Comparison of ENCODE assay signal across 2 cellular contexts in the genomic region with DNA sequence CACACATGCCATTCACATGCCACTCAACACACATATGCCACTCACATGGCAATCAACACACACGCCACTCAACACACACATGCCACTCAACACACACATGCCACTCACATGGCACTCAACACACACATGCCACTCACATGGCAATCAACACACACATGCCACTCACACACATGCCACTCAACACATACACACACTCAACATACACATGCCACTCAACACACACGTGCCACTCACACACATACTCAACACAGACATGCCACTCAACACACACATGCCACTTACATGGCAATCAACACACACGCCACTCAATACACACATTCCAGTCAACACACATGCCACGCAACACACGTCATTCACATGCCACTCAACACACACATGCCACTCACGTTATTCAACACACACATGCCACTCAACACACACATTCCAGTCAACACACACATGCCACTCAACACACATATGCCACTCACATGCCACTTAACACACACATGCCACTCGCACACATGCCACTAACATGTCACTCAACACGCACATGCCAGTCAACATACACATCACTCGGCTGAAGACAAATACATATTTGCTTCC.
TF ChIP-seq lines count a peak whose summit lies in the region.

No MANE protein-coding gene starts in this region.

TF ChIP-seq in HepG2, 621 proteins besides CTCF, POLR2A, EP300 and RAD21 (continues in another document):
- no peak for TF ChIP-seq MIXL1 (CRISPR knock-in tag; IDR thresholded peaks at IDR 0.05)
- TF ChIP-seq ZNF136 (CRISPR knock-in tag; IDR thresholded peaks at IDR 0.05; ENCODE audit: low read depth): no peak
- TF ChIP-seq, protein P1, sequence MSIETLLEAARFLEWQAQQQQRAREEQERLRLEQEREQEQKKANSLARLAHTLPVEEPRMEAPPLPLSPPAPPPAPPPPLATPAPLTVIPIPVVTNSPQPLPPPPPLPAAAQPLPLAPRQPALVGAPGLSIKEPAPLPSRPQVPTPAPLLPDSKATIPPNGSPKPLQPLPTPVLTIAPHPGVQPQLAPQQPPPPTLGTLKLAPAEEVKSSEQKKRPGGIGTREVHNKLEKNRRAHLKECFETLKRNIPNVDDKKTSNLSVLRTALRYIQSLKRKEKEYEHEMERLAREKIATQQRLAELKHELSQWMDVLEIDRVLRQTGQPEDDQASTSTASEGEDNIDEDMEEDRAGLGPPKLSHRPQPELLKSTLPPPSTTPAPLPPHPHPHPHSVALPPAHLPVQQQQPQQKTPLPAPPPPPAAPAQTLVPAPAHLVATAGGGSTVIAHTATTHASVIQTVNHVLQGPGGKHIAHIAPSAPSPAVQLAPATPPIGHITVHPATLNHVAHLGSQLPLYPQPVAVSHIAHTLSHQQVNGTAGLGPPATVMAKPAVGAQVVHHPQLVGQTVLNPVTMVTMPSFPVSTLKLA (IDR thresholded peaks at IDR 0.05): peak; percentile 97
- TF ChIP-seq JUND (CRISPR knock-in tag; IDR thresholded peaks at IDR 0.05): no peak
- TF ChIP-seq, protein P2, sequence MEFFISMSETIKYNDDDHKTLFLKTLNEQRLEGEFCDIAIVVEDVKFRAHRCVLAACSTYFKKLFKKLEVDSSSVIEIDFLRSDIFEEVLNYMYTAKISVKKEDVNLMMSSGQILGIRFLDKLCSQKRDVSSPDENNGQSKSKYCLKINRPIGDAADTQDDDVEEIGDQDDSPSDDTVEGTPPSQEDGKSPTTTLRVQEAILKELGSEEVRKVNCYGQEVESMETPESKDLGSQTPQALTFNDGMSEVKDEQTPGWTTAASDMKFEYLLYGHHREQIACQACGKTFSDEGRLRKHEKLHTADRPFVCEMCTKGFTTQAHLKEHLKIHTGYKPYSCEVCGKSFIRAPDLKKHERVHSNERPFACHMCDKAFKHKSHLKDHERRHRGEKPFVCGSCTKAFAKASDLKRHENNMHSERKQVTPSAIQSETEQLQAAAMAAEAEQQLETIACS (CRISPR knock-in tag; IDR thresholded peaks at IDR 0.05): no peak
- TF ChIP-seq, protein P3, sequence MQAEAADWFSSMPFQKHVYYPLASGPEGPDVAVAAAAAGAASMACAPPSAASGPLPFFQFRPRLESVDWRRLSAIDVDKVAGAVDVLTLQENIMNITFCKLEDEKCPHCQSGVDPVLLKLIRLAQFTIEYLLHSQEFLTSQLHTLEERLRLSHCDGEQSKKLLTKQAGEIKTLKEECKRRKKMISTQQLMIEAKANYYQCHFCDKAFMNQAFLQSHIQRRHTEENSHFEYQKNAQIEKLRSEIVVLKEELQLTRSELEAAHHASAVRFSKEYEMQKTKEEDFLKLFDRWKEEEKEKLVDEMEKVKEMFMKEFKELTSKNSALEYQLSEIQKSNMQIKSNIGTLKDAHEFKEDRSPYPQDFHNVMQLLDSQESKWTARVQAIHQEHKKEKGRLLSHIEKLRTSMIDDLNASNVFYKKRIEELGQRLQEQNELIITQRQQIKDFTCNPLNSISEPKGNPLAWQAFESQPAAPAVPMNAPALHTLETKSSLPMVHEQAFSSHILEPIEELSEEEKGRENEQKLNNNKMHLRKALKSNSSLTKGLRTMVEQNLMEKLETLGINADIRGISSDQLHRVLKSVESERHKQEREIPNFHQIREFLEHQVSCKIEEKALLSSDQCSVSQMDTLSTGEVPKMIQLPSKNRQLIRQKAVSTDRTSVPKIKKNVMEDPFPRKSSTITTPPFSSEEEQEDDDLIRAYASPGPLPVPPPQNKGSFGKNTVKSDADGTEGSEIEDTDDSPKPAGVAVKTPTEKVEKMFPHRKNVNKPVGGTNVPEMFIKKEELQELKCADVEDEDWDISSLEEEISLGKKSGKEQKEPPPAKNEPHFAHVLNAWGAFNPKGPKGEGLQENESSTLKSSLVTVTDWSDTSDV (CRISPR knock-in tag; IDR thresholded peaks at IDR 0.05): no peak
- TF ChIP-seq, protein P4, sequence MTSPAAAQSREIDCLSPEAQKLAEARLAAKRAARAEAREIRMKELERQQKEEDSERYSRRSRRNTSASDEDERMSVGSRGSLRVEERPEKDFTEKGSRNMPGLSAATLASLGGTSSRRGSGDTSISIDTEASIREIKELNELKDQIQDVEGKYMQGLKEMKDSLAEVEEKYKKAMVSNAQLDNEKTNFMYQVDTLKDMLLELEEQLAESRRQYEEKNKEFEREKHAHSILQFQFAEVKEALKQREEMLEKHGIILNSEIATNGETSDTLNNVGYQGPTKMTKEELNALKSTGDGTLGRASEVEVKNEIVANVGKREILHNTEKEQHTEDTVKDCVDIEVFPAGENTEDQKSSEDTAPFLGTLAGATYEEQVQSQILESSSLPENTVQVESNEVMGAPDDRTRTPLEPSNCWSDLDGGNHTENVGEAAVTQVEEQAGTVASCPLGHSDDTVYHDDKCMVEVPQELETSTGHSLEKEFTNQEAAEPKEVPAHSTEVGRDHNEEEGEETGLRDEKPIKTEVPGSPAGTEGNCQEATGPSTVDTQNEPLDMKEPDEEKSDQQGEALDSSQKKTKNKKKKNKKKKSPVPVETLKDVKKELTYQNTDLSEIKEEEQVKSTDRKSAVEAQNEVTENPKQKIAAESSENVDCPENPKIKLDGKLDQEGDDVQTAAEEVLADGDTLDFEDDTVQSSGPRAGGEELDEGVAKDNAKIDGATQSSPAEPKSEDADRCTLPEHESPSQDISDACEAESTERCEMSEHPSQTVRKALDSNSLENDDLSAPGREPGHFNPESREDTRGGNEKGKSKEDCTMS (CRISPR knock-in tag; conservative IDR thresholded peaks at IDR 0.05): no peak
- TF ChIP-seq SAFB2 (CRISPR knock-in tag; IDR thresholded peaks at IDR 0.05; ENCODE audit: borderline replicate concordance, low read depth): no peak
- no peak for TF ChIP-seq ZNF121 (CRISPR knock-in tag; IDR thresholded peaks at IDR 0.05)
- no peak for TF ChIP-seq FOXM1 (CRISPR knock-in tag; IDR thresholded peaks at IDR 0.05)
- TF ChIP-seq, protein P5, sequence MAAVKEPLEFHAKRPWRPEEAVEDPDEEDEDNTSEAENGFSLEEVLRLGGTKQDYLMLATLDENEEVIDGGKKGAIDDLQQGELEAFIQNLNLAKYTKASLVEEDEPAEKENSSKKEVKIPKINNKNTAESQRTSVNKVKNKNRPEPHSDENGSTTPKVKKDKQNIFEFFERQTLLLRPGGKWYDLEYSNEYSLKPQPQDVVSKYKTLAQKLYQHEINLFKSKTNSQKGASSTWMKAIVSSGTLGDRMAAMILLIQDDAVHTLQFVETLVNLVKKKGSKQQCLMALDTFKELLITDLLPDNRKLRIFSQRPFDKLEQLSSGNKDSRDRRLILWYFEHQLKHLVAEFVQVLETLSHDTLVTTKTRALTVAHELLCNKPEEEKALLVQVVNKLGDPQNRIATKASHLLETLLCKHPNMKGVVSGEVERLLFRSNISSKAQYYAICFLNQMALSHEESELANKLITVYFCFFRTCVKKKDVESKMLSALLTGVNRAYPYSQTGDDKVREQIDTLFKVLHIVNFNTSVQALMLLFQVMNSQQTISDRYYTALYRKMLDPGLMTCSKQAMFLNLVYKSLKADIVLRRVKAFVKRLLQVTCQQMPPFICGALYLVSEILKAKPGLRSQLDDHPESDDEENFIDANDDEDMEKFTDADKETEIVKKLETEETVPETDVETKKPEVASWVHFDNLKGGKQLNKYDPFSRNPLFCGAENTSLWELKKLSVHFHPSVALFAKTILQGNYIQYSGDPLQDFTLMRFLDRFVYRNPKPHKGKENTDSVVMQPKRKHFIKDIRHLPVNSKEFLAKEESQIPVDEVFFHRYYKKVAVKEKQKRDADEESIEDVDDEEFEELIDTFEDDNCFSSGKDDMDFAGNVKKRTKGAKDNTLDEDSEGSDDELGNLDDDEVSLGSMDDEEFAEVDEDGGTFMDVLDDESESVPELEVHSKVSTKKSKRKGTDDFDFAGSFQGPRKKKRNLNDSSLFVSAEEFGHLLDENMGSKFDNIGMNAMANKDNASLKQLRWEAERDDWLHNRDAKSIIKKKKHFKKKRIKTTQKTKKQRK (IDR thresholded peaks at IDR 0.05; ENCODE audit: low read length): no peak
- no peak for TF ChIP-seq HMG20B (CRISPR knock-in tag; conservative IDR thresholded peaks at IDR 0.05)
- TF ChIP-seq FOXA1 (IDR thresholded peaks at IDR 0.05): peak; percentile 2; the same call in 1 of the 2 replicates
- no peak for TF ChIP-seq FOXA1 (CRISPR knock-in tag; IDR thresholded peaks at IDR 0.05)

TF ChIP-seq in IMR-90, 13 proteins besides CTCF, POLR2A, EP300 and RAD21:
- no peak for TF ChIP-seq MAZ (IDR thresholded peaks at IDR 0.05; ENCODE audit: borderline replicate concordance, low read depth, low read length)
- TF ChIP-seq RFX5 (IDR thresholded peaks at IDR 0.05; ENCODE audit: low read depth, low read length): no peak
- TF ChIP-seq RCOR1 (IDR thresholded peaks at IDR 0.05; ENCODE audit: insufficient replicate concordance, low read length): no peak
- TF ChIP-seq SMC3 (IDR thresholded peaks at IDR 0.05; ENCODE audit: low read depth, low read length): no peak
- no peak for TF ChIP-seq MAFK (IDR thresholded peaks at IDR 0.05; ENCODE audit: low read depth, low read length)
- no peak for TF ChIP-seq CEBPB (IDR thresholded peaks at IDR 0.05; ENCODE audit: low read depth, low read length)
- TF ChIP-seq, protein P6, sequence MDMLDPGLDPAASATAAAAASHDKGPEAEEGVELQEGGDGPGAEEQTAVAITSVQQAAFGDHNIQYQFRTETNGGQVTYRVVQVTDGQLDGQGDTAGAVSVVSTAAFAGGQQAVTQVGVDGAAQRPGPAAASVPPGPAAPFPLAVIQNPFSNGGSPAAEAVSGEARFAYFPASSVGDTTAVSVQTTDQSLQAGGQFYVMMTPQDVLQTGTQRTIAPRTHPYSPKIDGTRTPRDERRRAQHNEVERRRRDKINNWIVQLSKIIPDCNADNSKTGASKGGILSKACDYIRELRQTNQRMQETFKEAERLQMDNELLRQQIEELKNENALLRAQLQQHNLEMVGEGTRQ (IDR thresholded peaks at IDR 0.05; ENCODE audit: low read depth, low read length): no peak
- TF ChIP-seq FOS (IDR thresholded peaks at IDR 0.05; ENCODE audit: low read depth, low read length): no peak
- TF ChIP-seq CHD1 (IDR thresholded peaks at IDR 0.05; ENCODE audit: low read depth, low read length): no peak
- no peak for TF ChIP-seq MXI1 (IDR thresholded peaks at IDR 0.05; ENCODE audit: borderline replicate concordance, low read depth, low read length)
- TF ChIP-seq NFE2L2 (IDR thresholded peaks at IDR 0.05; ENCODE audit: low read depth, low read length): no peak
- TF ChIP-seq, protein P7, sequence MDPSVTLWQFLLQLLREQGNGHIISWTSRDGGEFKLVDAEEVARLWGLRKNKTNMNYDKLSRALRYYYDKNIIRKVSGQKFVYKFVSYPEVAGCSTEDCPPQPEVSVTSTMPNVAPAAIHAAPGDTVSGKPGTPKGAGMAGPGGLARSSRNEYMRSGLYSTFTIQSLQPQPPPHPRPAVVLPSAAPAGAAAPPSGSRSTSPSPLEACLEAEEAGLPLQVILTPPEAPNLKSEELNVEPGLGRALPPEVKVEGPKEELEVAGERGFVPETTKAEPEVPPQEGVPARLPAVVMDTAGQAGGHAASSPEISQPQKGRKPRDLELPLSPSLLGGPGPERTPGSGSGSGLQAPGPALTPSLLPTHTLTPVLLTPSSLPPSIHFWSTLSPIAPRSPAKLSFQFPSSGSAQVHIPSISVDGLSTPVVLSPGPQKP (IDR thresholded peaks at IDR 0.05; ENCODE audit: borderline replicate concordance, low read depth, low read length): no peak
- TF ChIP-seq BHLHE40 (IDR thresholded peaks at IDR 0.05; ENCODE audit: low read depth, low read length): no peak
